ENCODE assay signal across 10 cellular contexts in the genomic region with DNA sequence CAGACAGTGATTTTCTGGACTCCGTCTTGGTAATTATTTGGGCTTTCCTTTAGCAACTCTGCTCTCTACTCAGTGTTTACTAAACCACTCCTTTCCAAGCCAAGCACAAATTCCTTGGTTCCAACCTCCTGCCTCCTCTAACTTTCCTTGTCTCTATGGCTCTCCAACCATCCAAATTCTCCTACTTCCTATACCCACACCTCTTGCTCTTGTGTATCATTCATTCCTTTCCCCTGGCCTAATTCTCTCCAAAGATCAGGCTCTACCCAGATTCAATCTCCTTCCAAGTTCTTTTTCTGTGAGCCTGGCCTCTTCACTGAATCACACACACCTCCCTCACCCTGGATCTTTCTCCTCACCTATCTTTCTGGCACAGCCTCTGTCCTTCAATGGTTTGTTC. TPM values are rescaled to one million over a fixed set of nuclear protein-coding genes. Genes with fewer than 3 reads are reported as not detected.
DNase-seq lines count a peak whose midpoint lies in the region; ATAC-seq and TF ChIP-seq lines count a peak whose summit lies in the region.
"Had no signal": no experiment of that assay in that cellular context is flagged by ENCODE, and none has a peak within 500 bp of the region (broad histone marks: within the 10 kb centered on the region; RNA-seq: fewer than 3 reads in every experiment).

No MANE protein-coding gene starts in this region.

- TF ChIP-seq CTCF in neural cell (IDR thresholded peaks at IDR 0.05; ENCODE audit: poor library complexity, severe bottlenecking), result no peak

- H3K27me3 Mint-ChIP-seq in CD4-positive, alpha-beta memory T cell, result no peaks in the 10 kb centered on the region
- no peaks in the 10 kb centered on the region for H3K27me3 Mint-ChIP-seq in central memory CD8-positive, alpha-beta T cell

- H4K20me1 ChIP-seq in Karpas-422 (ENCODE audit: insufficient read depth, low read depth, low read length) (no peaks in the 10 kb centered on the region), neural cell (ENCODE audit: insufficient read depth) (no peaks in the 10 kb centered on the region)

- H3K79me2 ChIP-seq in Karpas-422 (ENCODE audit: low read length), result peaks cover 24% of the 10 kb centered on the region
- H3K79me2 ChIP-seq in neural cell (replicated peaks; ENCODE audit: insufficient read depth, low read length), result peaks cover 9% of the 10 kb centered on the region

- peak overlapping the region; percentile 60 to 93 (median 80) for H3K27ac Mint-ChIP-seq in CD4-positive, alpha-beta memory T cell
- peak overlapping the region; percentile 17 for H3K27ac Mint-ChIP-seq in central memory CD8-positive, alpha-beta T cell (ENCODE audit: low read depth)

- H3K4me1 ChIP-seq in CD4-positive, alpha-beta memory T cell (ENCODE audit: insufficient read depth, low read length), result peaks cover 43% of the 10 kb centered on the region
- H3K4me1 ChIP-seq in Karpas-422 (ENCODE audit: low read length), result peaks cover 23% of the 10 kb centered on the region

- no peak overlapping the region for H3K27ac ChIP-seq in CD4-positive, alpha-beta memory T cell (ENCODE audit: low read depth, low read length)
- no peak overlapping the region for H3K27ac ChIP-seq in Karpas-422 (ENCODE audit: low read length)
- peak overlapping the region; percentile 93 for H3K27ac ChIP-seq in neural cell (ENCODE audit: low read length)

- TF ChIP-seq RAD21 in neural cell (conservative IDR thresholded peaks at IDR 0.05), result no peak

- H3K4me3 ChIP-seq in CD4-positive, alpha-beta memory T cell (ENCODE audit: low read length in 2 of 2), result no peak overlapping the region
- peak overlapping the region; percentile 99 for H3K4me3 ChIP-seq in Karpas-422 (ENCODE audit: low read length)
- peak overlapping the region; percentile 92 for H3K4me3 ChIP-seq in neural cell (ENCODE audit: low read length)

- peaks cover 0 to 4% (median 0%) of the 10 kb centered on the region in 8 donors for H3K9me3 Mint-ChIP-seq in CD4-positive, alpha-beta memory T cell
- H3K9me3 Mint-ChIP-seq in central memory CD8-positive, alpha-beta T cell, result no peaks in the 10 kb centered on the region

- no peaks in the 10 kb centered on the region for H3F3A ChIP-seq in neural cell (ENCODE audit: insufficient read depth, low read length, poor library complexity, severe bottlenecking)

- CTCF ChIA-PET in CD4-positive, alpha-beta memory T cell (lab: Charles Lee; ENCODE audit: partially characterized antibody), result interaction anchor here (1.7 to 6.5 kb wide), 3 partner anchors 8 to 21 kb away, joined by 6 to 115 read pairs (median 31); a partner anchor contains a TSS

- DNase-seq in CD4-positive, alpha-beta memory T cell, result no peak
- DNase-seq in Karpas-422 (no peak), NCI-H748 treated with DMSO at 0.1 percent for 48 hours (lab: John Stamatoyannopoulos, UW) (no peak), HCEC 1CT (no peak), NCI-H2227 treated with DMSO at 0.1 percent for 48 hours (lab: John Stamatoyannopoulos, UW) (no peak)
- DNase-seq in central memory CD8-positive, alpha-beta T cell (ENCODE audit: low spot score in 2 of 2), result no peak
- DNase-seq in stimulated activated CD4-positive, alpha-beta T cell treated with anti-CD3 and anti-CD28 coated beads, Interleukin-2, amount 100 ng/mL, for 24 hours, result no peak
- DNase-seq: effector CD4-positive, alpha-beta T cell; NCI-H2029 had no signal

- no peaks in the 10 kb centered on the region for H3K9me3 ChIP-seq in CD4-positive, alpha-beta memory T cell (ENCODE audit: control insufficient read depth in 1 of 2, low read length in 2 of 2)
- H3K9me3 ChIP-seq in Karpas-422 (ENCODE audit: low read length) (no peaks in the 10 kb centered on the region), neural cell (ENCODE audit: low read length) (no peaks in the 10 kb centered on the region)

- H3K4me3 Mint-ChIP-seq in CD4-positive, alpha-beta memory T cell, result peak overlapping the region; percentile 41 to 98 (median 79)
- peak overlapping the region; percentile 93 for H3K4me3 Mint-ChIP-seq in central memory CD8-positive, alpha-beta T cell

- H3K36me3 Mint-ChIP-seq in CD4-positive, alpha-beta memory T cell, result peaks cover 0 to 19% of the 10 kb centered on the region in 2 donors
- peaks cover 13% of the 10 kb centered on the region for H3K36me3 Mint-ChIP-seq in central memory CD8-positive, alpha-beta T cell (ENCODE audit: insufficient read depth)

- no peaks in the 10 kb centered on the region for H3K27me3 ChIP-seq in CD4-positive, alpha-beta memory T cell (ENCODE audit: insufficient read depth, low read length)
- H3K27me3 ChIP-seq in Karpas-422 (ENCODE audit: low read length), result no peaks in the 10 kb centered on the region
- no peaks in the 10 kb centered on the region for H3K27me3 ChIP-seq in neural cell (ENCODE audit: insufficient read depth, low read depth, low read length)

- H2AFZ ChIP-seq in Karpas-422 (ENCODE audit: low read length) (no peak overlapping the region), neural cell (ENCODE audit: low read depth, low read length) (no peak overlapping the region)

- H3K9me2 ChIP-seq in Karpas-422 (replicated peaks; ENCODE audit: insufficient read depth, low read length) (no peaks in the 10 kb centered on the region), neural cell (ENCODE audit: insufficient read depth, low read length) (no peaks in the 10 kb centered on the region)

- H3K4me1 Mint-ChIP-seq in CD4-positive, alpha-beta memory T cell, result peaks cover 30 to 59% (median 41%) of the 10 kb centered on the region in 4 donors
- H3K4me1 Mint-ChIP-seq in central memory CD8-positive, alpha-beta T cell, result peaks cover 34% of the 10 kb centered on the region

- H3K4me2 ChIP-seq in Karpas-422 (ENCODE audit: low read depth, low read length, poor library complexity, severe bottlenecking) (peak overlapping the region; percentile 99), neural cell (ENCODE audit: low read length) (peak overlapping the region; percentile 92)

- TF ChIP-seq EP300 in neural cell (conservative IDR thresholded peaks at IDR 0.05; ENCODE audit: poor library complexity, severe bottlenecking), result no peak

- peaks cover 8% of the 10 kb centered on the region for H3K36me3 ChIP-seq in CD4-positive, alpha-beta memory T cell (ENCODE audit: insufficient read depth, low read length)
- H3K36me3 ChIP-seq in Karpas-422 (ENCODE audit: insufficient read depth, low read length) (peaks cover 8% of the 10 kb centered on the region; the same call in 1 of the 2 replicates), neural cell (ENCODE audit: insufficient read depth, low read length) (no peaks in the 10 kb centered on the region)

- H3K9ac ChIP-seq in Karpas-422 (ENCODE audit: low read length), result peak overlapping the region; percentile 94
- H3K9ac ChIP-seq in neural cell (ENCODE audit: low read length), result peak overlapping the region; percentile 81

- intact Hi-C loops in CD4-positive, alpha-beta memory T cell (cut with micrococcal nuclease), result loop anchor here (2.0 kb wide), 1 partner anchor 23 kb away; no protein-coding TSS in a partner anchor

- no peak for ATAC-seq in central memory CD8-positive, alpha-beta T cell (replicated peaks; ENCODE audit: extremely low read depth, poor library complexity, severe bottlenecking)

- POLR2A ChIA-PET in CD4-positive, alpha-beta memory T cell (lab: Charles Lee; ENCODE audit: partially characterized antibody), result interaction anchor here (1.0 to 6.8 kb wide), 5 partner anchors 9 to 19 kb away, joined by 4 to 71 read pairs (median 44); a partner anchor contains a TSS

TF ChIP-seq in neural cell, 6 proteins besides CTCF, POLR2A, EP300 and RAD21 (continues in another document):
- no peak for TF ChIP-seq EZH2 (IDR thresholded peaks at IDR 0.05; ENCODE audit: borderline replicate concordance, insufficient read depth, low read length, poor library complexity, severe bottlenecking)

RNA-seq across cellular contexts. Expression of a gene that starts 1.1 kb away (rescaled TPM):
- 10 to 100 TPM; 73.8 to 81.6 TPM for total RNA-seq in CD4-positive, alpha-beta memory T cell
- 1 to 10 TPM in 1 of 2 donors, under 1 TPM in 1; 0.97 to 2.4 TPM for polyA plus RNA-seq in CD4-positive, alpha-beta memory T cell
- 11.1 and 21.2 TPM in 2 replicates for total RNA-seq in Karpas-422 (2014; rRNA removed; shearing (Covaris generic); ENCODE audit: low replicate concordance)
- polyA plus RNA-seq in neural cell, result 58.4 and 61.0 TPM in 2 replicates
- polyA minus RNA-seq in neural cell, result 56.1 and 69.1 TPM in 2 replicates

RNA-seq across cellular contexts. Expression of a gene that starts 8.3 kb away (rescaled TPM):
- 100 to 1,000 TPM; 507 to 516 TPM for total RNA-seq in CD4-positive, alpha-beta memory T cell
- 100 to 1,000 TPM; 261 to 264 TPM for polyA plus RNA-seq in CD4-positive, alpha-beta memory T cell
- 51.0 and 85.0 TPM in 2 replicates for total RNA-seq in Karpas-422 (2014; rRNA removed; shearing (Covaris generic); ENCODE audit: low replicate concordance)
- polyA plus RNA-seq in neural cell, result 0.66 and 9.2 TPM in 2 replicates
- polyA minus RNA-seq in neural cell, result not detected in 2 replicates

RNA-seq across cellular contexts. Expression of a gene that starts 12.8 kb away (rescaled TPM):
- total RNA-seq in CD4-positive, alpha-beta memory T cell, result 100 to 1,000 TPM; 127 to 132 TPM
- 100 to 1,000 TPM; 101 to 120 TPM for polyA plus RNA-seq in CD4-positive, alpha-beta memory T cell
- total RNA-seq in Karpas-422 (2014; rRNA removed; shearing (Covaris generic); ENCODE audit: low replicate concordance), result 36.9 and 63.1 TPM in 2 replicates
- polyA plus RNA-seq in neural cell, result 108 and 116 TPM in 2 replicates
- polyA minus RNA-seq in neural cell, result 50.1 and 59.2 TPM in 2 replicates

RNA-seq across cellular contexts. Expression of a gene that starts 20.6 kb away (rescaled TPM):
- total RNA-seq in CD4-positive, alpha-beta memory T cell, result 100 to 1,000 TPM; 240 to 244 TPM
- polyA plus RNA-seq in CD4-positive, alpha-beta memory T cell, result 100 to 1,000 TPM; 230 to 850 TPM
- total RNA-seq in Karpas-422 (2014; rRNA removed; shearing (Covaris generic); ENCODE audit: low replicate concordance), result 231 and 326 TPM in 2 replicates
- polyA plus RNA-seq in neural cell, result 164 and 178 TPM in 2 replicates
- polyA minus RNA-seq in neural cell, result 129 and 130 TPM in 2 replicates

RNA-seq across cellular contexts. Expression of a gene that starts 24.0 kb away (rescaled TPM):
- total RNA-seq in CD4-positive, alpha-beta memory T cell, result 1 to 10 TPM; 3.5 to 4.3 TPM
- polyA plus RNA-seq in CD4-positive, alpha-beta memory T cell, result 1 to 10 TPM in 1 of 2 donors, under 1 TPM in 1; 0.33 to 1.8 TPM
- 5.1 and 6.8 TPM in 2 replicates for total RNA-seq in Karpas-422 (2014; rRNA removed; shearing (Covaris generic); ENCODE audit: low replicate concordance)
- 2.8 TPM in 2 replicates for polyA plus RNA-seq in neural cell
- polyA minus RNA-seq in neural cell, result 3.7 and 4.1 TPM in 2 replicates

Comparison
In these comparisons a context has a peak if more than half of its experiments do, and no peak if none do; other contexts are left out.
1. H3K4me3 ChIP-seq: peak in Karpas-422 (single experiment) and neural cell (single experiment); none in CD4-positive, alpha-beta memory T cell (0 of 2).